In genomic region chr2:19538411-19538963, GRCh38 we compare ENCODE assay signal across 12 cellular contexts.
DNase-seq lines count a peak whose midpoint lies in the region; ATAC-seq, FAIRE-seq and TF ChIP-seq lines count a peak whose summit lies in the region.
"Had no signal": no experiment of that assay in that cellular context is flagged by ENCODE, and none has a peak within 500 bp of the region (broad histone marks: within the 10 kb centered on the region; RNA-seq: fewer than 3 reads in every experiment).

No MANE protein-coding gene starts in this region.

- POLR2A ChIA-PET in HepG2 (lab: Yijun Ruan, JAX) = no interaction called here

- intact Hi-C loops in breast epithelium (cut with DNase I; ENCODE audit: low total_unique reads) (no loop called here), HepG2 (cut with micrococcal nuclease; ENCODE audit: unreplicated experiment) (no loop called here)

- FAIRE-seq in HTR-8/SVneo (lab: Jason Lieb, UNC) = peak; percentile 93
- FAIRE-seq in HepG2 (lab: Jason Lieb, UNC) = no peak

- in situ Hi-C loops in ACHN (cut with HindIII; ENCODE audit: low pct_ligation_motif_present, low pct_unique_long_range_greater_than_20kb, low sequenced_read_pairs) = no loop called here
- in situ Hi-C loops in HepG2 (cut with HindIII; ENCODE audit: extremely low pct_ligation_motif_present, low pct_unique_long_range_greater_than_20kb) = no loop called here

- H3K9me3 Mint-ChIP-seq in activated CD8-positive, alpha-beta memory T cell treated with anti-CD3 and anti-CD28 coated beads, Interleukin-2, amount 10 ng/mL, durations not matched to agents 7 days and 5 days (ENCODE audit: low read depth) = no peaks in the 10 kb centered on the region
- H3K9me3 Mint-ChIP-seq: T-helper 1 cell treated with Interleukin-12 subunit alpha and Interleukin-12 subunit beta and Interleukin-4 antibody, amounts not matched to agents 30 μg/mL and 1 μg/mL, for 36 hours had no signal

- 29% methylated on average over 7 of the region's 7 CpGs for WGBS in HepG2 (ENCODE audit: low lambda C conversion rate)

- H3K4me1 Mint-ChIP-seq in activated CD8-positive, alpha-beta memory T cell treated with anti-CD3 and anti-CD28 coated beads, Interleukin-2, amount 10 ng/mL, durations not matched to agents 7 days and 5 days = no peaks in the 10 kb centered on the region
- H3K4me1 Mint-ChIP-seq: natural killer cell had no signal

- H3K27ac Mint-ChIP-seq in activated CD8-positive, alpha-beta memory T cell treated with anti-CD3 and anti-CD28 coated beads, Interleukin-2, amount 10 ng/mL, durations not matched to agents 7 days and 5 days = no peak overlapping the region
- H3K27ac Mint-ChIP-seq: IgD-negative memory B cell; natural killer cell; T-helper 1 cell treated with Interleukin-12 subunit alpha and Interleukin-12 subunit beta and Interleukin-4 antibody, amounts not matched to agents 30 μg/mL and 1 μg/mL, for 36 hours had no signal

- no peak for TF ChIP-seq RAD21 in HepG2 (CRISPR knock-in tag; IDR thresholded peaks at IDR 0.05)

- H3K4me3 Mint-ChIP-seq in activated CD8-positive, alpha-beta memory T cell treated with anti-CD3 and anti-CD28 coated beads, Interleukin-2, amount 10 ng/mL, durations not matched to agents 7 days and 5 days = no peak overlapping the region
- H3K4me3 Mint-ChIP-seq: IgD-negative memory B cell; natural killer cell; T-helper 1 cell treated with Interleukin-12 subunit alpha and Interleukin-12 subunit beta and Interleukin-4 antibody, amounts not matched to agents 30 μg/mL and 1 μg/mL, for 36 hours had no signal

- H4K20me1 ChIP-seq in HepG2 (ENCODE audit: insufficient read depth, low read length) = no peaks in the 10 kb centered on the region
- H4K20me1 ChIP-seq: BLaER1 treated with 17β-estradiol and CSF1 and Interleukin-3, amounts not matched to agents 10 nM and 100 nM had no signal

- H3K27me3 ChIP-seq in breast epithelium (no peaks in the 10 kb centered on the region), HepG2 (ENCODE audit: control insufficient read depth in 1 of 2, insufficient read depth in 2 of 2, low read length in 2 of 2) (no peaks in the 10 kb centered on the region)
- H3K27me3 ChIP-seq: BLaER1 treated with 17β-estradiol and CSF1 and Interleukin-3, amounts not matched to agents 10 nM and 100 nM had no signal

- no peaks in the 10 kb centered on the region for H3K79me2 ChIP-seq in HepG2 (ENCODE audit: insufficient read depth, low read length)

- peak; percentile 96 for DNase-seq in ACHN
- peak; percentile 69 for DNase-seq in HTR-8/SVneo (ENCODE audit: insufficient read length, low spot score)
- peak in 1 of 2 donors; percentile 29 for DNase-seq in breast epithelium (ENCODE audit: low spot score in 2 of 2)
- peak; percentile 71 for DNase-seq in HepG2 (ENCODE audit: low spot score)
- no peak for DNase-seq in stimulated activated CD4-positive, alpha-beta T cell treated with anti-CD3 and anti-CD28 coated beads, Interleukin-4, amount 100 ng/mL, for 24 hours
- DNase-seq in foreskin melanocyte = no peak
- DNase-seq in activated CD8-positive, alpha-beta memory T cell treated with anti-CD3 and anti-CD28 coated beads, Interleukin-2, amount 10 ng/mL, durations not matched to agents 7 days and 5 days = no peak
- DNase-seq: natural killer cell had no signal

- H3K36me3 ChIP-seq in breast epithelium (no peaks in the 10 kb centered on the region), HepG2 (replicated peaks in 1 of 2; ENCODE audit: control insufficient read depth in 1 of 2, insufficient read depth in 2 of 2, low read length in 2 of 2) (no peaks in the 10 kb centered on the region)
- H3K36me3 ChIP-seq: BLaER1 treated with 17β-estradiol and CSF1 and Interleukin-3, amounts not matched to agents 10 nM and 100 nM had no signal

- H3K4me3 ChIP-seq in breast epithelium = no peak overlapping the region
- no peak overlapping the region for H3K4me3 ChIP-seq in HepG2 (replicated peaks in 1 of 3; ENCODE audit: insufficient read depth in 1 of 3, low read depth in 2 of 3, low read length in 3 of 3)
- H3K4me3 ChIP-seq: BLaER1 treated with 17β-estradiol and CSF1 and Interleukin-3, amounts not matched to agents 10 nM and 100 nM had no signal

- H2AFZ ChIP-seq in HepG2 (ENCODE audit: low read length) = no peak overlapping the region

- TF ChIP-seq EP300 in HepG2 (IDR thresholded peaks at IDR 0.05; ENCODE audit: low read depth in 2 of 2, low read length in 2 of 2) (peak in 1 of 2 experiments; percentile 27; a peak in 1 of 4 replicates), HepG2 (CRISPR knock-in tag; IDR thresholded peaks at IDR 0.05; ENCODE audit: borderline replicate concordance) (no peak)

- H3K4me1 ChIP-seq in breast epithelium (no peaks in the 10 kb centered on the region), HepG2 (ENCODE audit: insufficient read depth, low read length) (peaks cover 6% of the 10 kb centered on the region; the same call in 1 of the 2 replicates)

- H3K9me3 ChIP-seq in breast epithelium (no peaks in the 10 kb centered on the region), HepG2 (ENCODE audit: low read length) (no peaks in the 10 kb centered on the region)
- H3K9me3 ChIP-seq: BLaER1 treated with 17β-estradiol and CSF1 and Interleukin-3, amounts not matched to agents 10 nM and 100 nM had no signal

- TF ChIP-seq CTCF in breast epithelium (IDR thresholded peaks at IDR 0.05) (no peak), HepG2 (CRISPR knock-in tag; IDR thresholded peaks at IDR 0.05) (no peak)

- no TSS peak for BruUV-seq in HepG2 (replicated peaks; lab: Mats Ljungman, UMichigan)

- CTCF ChIA-PET in HepG2 (lab: Yijun Ruan, JAX; ENCODE audit: low intra/inter-chr PET ratio, low total read pairs) = no interaction called here
- CTCF ChIA-PET in activated CD8-positive, alpha-beta memory T cell treated with anti-CD3 and anti-CD28 coated beads, Interleukin-2, amount 10 ng/mL, durations not matched to agents 7 days and 5 days (lab: Charles Lee) = no interaction called here

- peaks cover 11% of the 10 kb centered on the region for H3K27me3 Mint-ChIP-seq in activated CD8-positive, alpha-beta memory T cell treated with anti-CD3 and anti-CD28 coated beads, Interleukin-2, amount 10 ng/mL, durations not matched to agents 7 days and 5 days
- H3K27me3 Mint-ChIP-seq: IgD-negative memory B cell had no signal

- no peaks in the 10 kb centered on the region for H3K36me3 Mint-ChIP-seq in activated CD8-positive, alpha-beta memory T cell treated with anti-CD3 and anti-CD28 coated beads, Interleukin-2, amount 10 ng/mL, durations not matched to agents 7 days and 5 days
- H3K36me3 Mint-ChIP-seq: IgD-negative memory B cell, natural killer cell had no signal

- ATAC-seq in HepG2 (peak; percentile 87), HG02852 (IDR thresholded peaks at IDR 0.05; ENCODE audit: unreplicated experiment) (no peak)
- ATAC-seq in activated CD8-positive, alpha-beta memory T cell treated with anti-CD3 and anti-CD28 coated beads, Interleukin-2, amount 10 ng/mL, durations not matched to agents 7 days and 5 days = no peak
- ATAC-seq: natural killer cell had no signal

- H3K4me2 ChIP-seq in HepG2 (ENCODE audit: low read depth, low read length) = peak overlapping the region; percentile 19; the same call in 1 of the 2 replicates
- H3K4me2 ChIP-seq: BLaER1 treated with 17β-estradiol and CSF1 and Interleukin-3, amounts not matched to agents 10 nM and 100 nM had no signal

- no peak overlapping the region for H3K9ac ChIP-seq in HepG2 (ENCODE audit: insufficient read depth, low read depth, low read length)
- H3K9ac ChIP-seq: BLaER1 treated with 17β-estradiol and CSF1 and Interleukin-3, amounts not matched to agents 10 nM and 100 nM had no signal

- TF ChIP-seq POLR2A in breast epithelium (IDR thresholded peaks at IDR 0.05) (no peak), HepG2 (IDR thresholded peaks at IDR 0.05; ENCODE audit: insufficient read depth in 1 of 2, low read depth in 2 of 2, low read length in 2 of 2) (no peak)

- H3K27ac ChIP-seq in breast epithelium (peak overlapping the region; percentile 5 to 36), HepG2 (ENCODE audit: extremely low read length, insufficient read depth, low read length) (no peak overlapping the region)
- H3K27ac ChIP-seq: BLaER1 treated with 17β-estradiol and CSF1 and Interleukin-3, amounts not matched to agents 10 nM and 100 nM had no signal

TF ChIP-seq in HepG2, 621 proteins besides CTCF, POLR2A, EP300 and RAD21 (continues in another document):
- TF ChIP-seq NCOA5 (CRISPR knock-in tag; IDR thresholded peaks at IDR 0.05) (no peak), ZNF546 (CRISPR knock-in tag; conservative IDR thresholded peaks at IDR 0.05) (no peak), ZNF850 (CRISPR knock-in tag; conservative IDR thresholded peaks at IDR 0.05) (no peak), ZNF792 (CRISPR knock-in tag; IDR thresholded peaks at IDR 0.05) (no peak), ZKSCAN8 (CRISPR knock-in tag; IDR thresholded peaks at IDR 0.05; ENCODE audit: borderline replicate concordance) (no peak), ZNF24 (IDR thresholded peaks at IDR 0.05) (no peak), ZNF232 (CRISPR knock-in tag; IDR thresholded peaks at IDR 0.05; ENCODE audit: borderline replicate concordance) (no peak), SNRNP70 (IDR thresholded peaks at IDR 0.05; ENCODE audit: low read depth, low read length) (no peak)

Comparison
In these comparisons a context has a peak if more than half of its experiments do, and no peak if none do; other contexts are left out.
1. DNase-seq: peak in ACHN (single experiment), HTR-8/SVneo (single experiment) and HepG2 (single experiment); none in stimulated activated CD4-positive, alpha-beta T cell treated with anti-CD3 and anti-CD28 coated beads, Interleukin-4, amount 100 ng/mL, for 24 hours (single experiment), foreskin melanocyte (single experiment) and activated CD8-positive, alpha-beta memory T cell treated with anti-CD3 and anti-CD28 coated beads, Interleukin-2, amount 10 ng/mL, durations not matched to agents 7 days and 5 days (single experiment).